ENCODE assay signal across 26 cellular contexts in the genomic region with DNA sequence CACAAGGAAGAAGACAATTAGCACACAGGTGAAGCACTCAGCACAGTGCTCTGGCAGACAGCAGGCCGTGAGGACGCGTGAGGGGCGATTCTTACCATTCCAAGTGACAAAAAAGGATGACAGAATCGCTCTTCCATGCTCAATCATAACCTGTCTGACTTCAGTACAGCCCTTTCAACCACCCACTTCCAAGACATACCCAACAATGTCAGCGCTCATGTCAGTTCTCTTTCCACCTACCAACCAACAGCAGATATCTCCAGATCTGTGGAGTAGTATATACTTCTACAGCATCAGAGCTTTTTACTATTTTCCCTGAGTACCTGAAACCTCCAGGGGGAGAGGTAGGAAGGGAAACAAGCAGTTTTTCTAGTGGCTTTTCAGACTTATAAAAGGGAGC.
"Had no signal": no experiment of that assay in that cellular context is flagged by ENCODE, and none has a peak within 500 bp of the region (broad histone marks: within the 10 kb centered on the region; RNA-seq: fewer than 3 reads in every experiment).

No MANE protein-coding gene starts in this region.

- H3K9me3 Mint-ChIP-seq: activated CD4-positive, alpha-beta T cell treated with anti-CD3 and anti-CD28 coated beads, Interleukin-2, amount 10 ng/mL, durations not matched to agents 24 days and 14 days; activated naive CD8-positive, alpha-beta T cell treated with anti-CD3 and anti-CD28 coated beads, Interleukin-2, amount 10 ng/mL, durations not matched to agents 7 days and 5 days; brain; T-helper 1 cell treated with Interleukin-12 subunit alpha and Interleukin-12 subunit beta and Interleukin-4 antibody, amounts not matched to agents 30 μg/mL and 1 μg/mL, for 36 hours; T-helper 2 cell treated with Interferon-gamma antibody and Interleukin-4, amounts not matched to agents 5 μg/mL and 100 μg/mL, for 36 hours had no signal

- H3K27ac ChIP-seq: adrenal gland, SJCRH30 had no signal

- H3K4me1 ChIP-seq: adrenal gland, SJCRH30 had no signal

- H3K9me3 ChIP-seq: adrenal gland, MG63, SJCRH30, SK-N-SH had no signal

- H3K4me3 ChIP-seq: adrenal gland, MG63, SJCRH30 had no signal

- DNase-seq: activated CD4-positive, alpha-beta T cell treated with anti-CD3 and anti-CD28 coated beads, Interleukin-2, amount 10 ng/mL, durations not matched to agents 24 days and 14 days; activated CD4-positive, alpha-beta T cell treated with anti-CD3 and anti-CD28 coated beads, Interleukin-2, amount 50 U/mL, for 48 hours; activated CD8-positive, alpha-beta memory T cell treated with anti-CD3 and anti-CD28 coated beads, Interleukin-2, amount 50 U/mL, for 48 hours; activated CD8-positive, alpha-beta T cell treated with anti-CD3 and anti-CD28 coated beads, Interleukin-2, amount 10 ng/mL, durations not matched to agents 7 days and 5 days; activated effector memory CD4-positive, alpha-beta T cell treated with Interleukin-2 at 50 U/mL for 16 hours; activated naive CD4-positive, alpha-beta T cell; activated naive CD4-positive, alpha-beta T cell treated with anti-CD3 and anti-CD28 coated beads, Interleukin-2, amount 50 U/mL, for 16 hours; activated naive CD8-positive, alpha-beta T cell treated with anti-CD3 and anti-CD28 coated beads, Interleukin-2, amount 10 ng/mL, durations not matched to agents 7 days and 5 days; activated T-cell treated with anti-CD3 and anti-CD28 coated beads, Interleukin-2, amount 50 U/mL, for 48 hours; Kasumi-1; KG1; MG63; NCI-H1092; NCI-H1436 treated with DMSO at 0.1 percent for 48 hours; NCI-H1694 treated with DMSO at 0.1 percent for 48 hours; NCI-H2029; NCI-H345; NCI-H524 treated with DMSO at 0.1 percent for 48 hours; SHP77; SJCRH30; SK-N-SH had no signal

- H3K4me3 Mint-ChIP-seq: activated CD4-positive, alpha-beta T cell treated with anti-CD3 and anti-CD28 coated beads, Interleukin-2, amount 10 ng/mL, durations not matched to agents 24 days and 14 days; activated CD8-positive, alpha-beta T cell treated with anti-CD3 and anti-CD28 coated beads, Interleukin-2, amount 10 ng/mL, durations not matched to agents 7 days and 5 days; activated naive CD8-positive, alpha-beta T cell treated with anti-CD3 and anti-CD28 coated beads, Interleukin-2, amount 10 ng/mL, durations not matched to agents 7 days and 5 days; brain; T-helper 1 cell treated with Interleukin-12 subunit alpha and Interleukin-12 subunit beta and Interleukin-4 antibody, amounts not matched to agents 30 μg/mL and 1 μg/mL, for 36 hours; T-helper 2 cell treated with Interferon-gamma antibody and Interleukin-4, amounts not matched to agents 5 μg/mL and 100 μg/mL, for 36 hours had no signal

- H3K4me1 Mint-ChIP-seq: activated CD4-positive, alpha-beta T cell treated with anti-CD3 and anti-CD28 coated beads, Interleukin-2, amount 10 ng/mL, durations not matched to agents 24 days and 14 days; activated naive CD8-positive, alpha-beta T cell treated with anti-CD3 and anti-CD28 coated beads, Interleukin-2, amount 10 ng/mL, durations not matched to agents 7 days and 5 days; brain had no signal

- H3K27ac Mint-ChIP-seq: activated CD4-positive, alpha-beta T cell treated with anti-CD3 and anti-CD28 coated beads, Interleukin-2, amount 10 ng/mL, durations not matched to agents 24 days and 14 days; activated CD8-positive, alpha-beta T cell treated with anti-CD3 and anti-CD28 coated beads, Interleukin-2, amount 10 ng/mL, durations not matched to agents 7 days and 5 days; activated naive CD8-positive, alpha-beta T cell treated with anti-CD3 and anti-CD28 coated beads, Interleukin-2, amount 10 ng/mL, durations not matched to agents 7 days and 5 days; T-helper 1 cell treated with Interleukin-12 subunit alpha and Interleukin-12 subunit beta and Interleukin-4 antibody, amounts not matched to agents 30 μg/mL and 1 μg/mL, for 36 hours; T-helper 2 cell treated with Interferon-gamma antibody and Interleukin-4, amounts not matched to agents 5 μg/mL and 100 μg/mL, for 36 hours had no signal

- H3K27me3 Mint-ChIP-seq: activated CD4-positive, alpha-beta T cell treated with anti-CD3 and anti-CD28 coated beads, Interleukin-2, amount 10 ng/mL, durations not matched to agents 24 days and 14 days; activated naive CD8-positive, alpha-beta T cell treated with anti-CD3 and anti-CD28 coated beads, Interleukin-2, amount 10 ng/mL, durations not matched to agents 7 days and 5 days; brain had no signal

- H3K27me3 ChIP-seq: adrenal gland, MG63, SJCRH30 had no signal

- ATAC-seq: activated CD8-positive, alpha-beta T cell treated with anti-CD3 and anti-CD28 coated beads, Interleukin-2, amount 10 ng/mL, durations not matched to agents 7 days and 5 days; Panc1 had no signal
